ENCODE assay signal across 8 cellular contexts in the genomic region with DNA sequence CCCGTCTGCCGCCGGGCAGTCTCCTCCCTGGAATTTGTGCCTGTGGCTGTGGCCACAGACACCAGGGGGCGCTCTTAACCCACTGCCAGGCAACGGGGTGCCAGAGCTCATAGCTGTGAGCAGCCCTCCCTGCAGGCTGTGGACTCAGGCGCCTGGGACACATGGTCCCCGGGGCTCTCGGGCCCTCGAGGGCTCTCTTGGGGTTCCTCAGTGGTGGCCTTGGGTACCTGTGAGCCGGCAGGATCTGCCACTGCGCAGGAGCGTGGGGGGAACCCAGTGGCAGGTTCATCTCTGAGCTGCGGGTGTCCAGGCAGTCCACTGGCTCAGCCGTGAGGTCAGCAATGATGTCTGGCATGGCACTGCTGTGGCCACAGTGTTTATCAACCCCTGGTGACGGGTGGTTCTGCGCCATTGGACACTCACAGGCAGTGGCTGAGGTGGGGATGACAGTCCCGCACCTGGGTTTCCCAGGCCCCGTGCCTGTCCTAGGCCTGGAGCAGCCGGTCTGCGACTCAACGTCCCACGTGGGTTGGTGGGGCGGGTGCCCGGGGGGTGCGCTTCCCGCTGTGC. TPM values are rescaled to one million over a fixed set of nuclear protein-coding genes. Genes with fewer than 3 reads are reported as not detected.
DNase-seq lines count a peak whose midpoint lies in the region; ATAC-seq and TF ChIP-seq lines count a peak whose summit lies in the region.

No MANE protein-coding gene starts in this region.

- H3K4me3 ChIP-seq in gastroesophageal sphincter (no peak overlapping the region), psoas muscle (no peak overlapping the region), aorta (ENCODE audit: low read length in 2 of 2) (no peak overlapping the region)

- no peak for TF ChIP-seq POLR2A in gastroesophageal sphincter (IDR thresholded peaks at IDR 0.05)

- TF ChIP-seq CTCF in gastroesophageal sphincter (IDR thresholded peaks at IDR 0.05) = peak in 3 of 4 experiments; percentile 78 to 94 (median 83)
- peak; percentile 85 for TF ChIP-seq CTCF in psoas muscle (IDR thresholded peaks at IDR 0.05)

- DNase-seq in EH (ENCODE audit: low read depth) = peak; percentile 60
- peak; percentile 65 for DNase-seq in RKO (ENCODE audit: low spot score)
- DNase-seq in activated T-helper 1 cell treated with anti-CD3 and anti-CD28 coated beads, Interleukin-12 subunit alpha, Interleukin-12 subunit beta, Interleukin-2, Interleukin-4 antibody, amounts not matched to agents 30 ng/mL and 10 ng/mL and 1 ng/mL, durations not matched to agents 14 hours and 24 hours and 36 hours (ENCODE audit: low spot score) = peak; percentile 63
- DNase-seq in psoas muscle = peak; percentile 67 to 85
- peak; percentile 73 to 86 for DNase-seq in aorta

- TF ChIP-seq EP300 in gastroesophageal sphincter (IDR thresholded peaks at IDR 0.05) = no peak

- H3K4me3 Mint-ChIP-seq in activated T-helper 1 cell treated with anti-CD3 and anti-CD28 coated beads, Interleukin-12 subunit alpha, Interleukin-12 subunit beta, Interleukin-2, Interleukin-4 antibody, amounts not matched to agents 30 ng/mL and 10 ng/mL and 1 ng/mL, durations not matched to agents 14 hours and 24 hours and 36 hours = no peak overlapping the region

- peak; percentile 55 for ATAC-seq in HG02623 (IDR thresholded peaks at IDR 0.05; ENCODE audit: unreplicated experiment)
- peak; percentile 86 for ATAC-seq in gastroesophageal sphincter
- peak; percentile 83 to 91 (median 90) for ATAC-seq in psoas muscle
- peak; percentile 79 for ATAC-seq in aorta (ENCODE audit: low FRiP score)
- ATAC-seq in HG03565 (IDR thresholded peaks at IDR 0.05; ENCODE audit: unreplicated experiment) = no peak

- intact Hi-C loops in activated T-helper 1 cell treated with anti-CD3 and anti-CD28 coated beads, Interleukin-12 subunit alpha, Interleukin-12 subunit beta, Interleukin-2, Interleukin-4 antibody, amounts not matched to agents 30 ng/mL and 10 ng/mL and 1 ng/mL, durations not matched to agents 14 hours and 24 hours and 36 hours (cut with micrococcal nuclease) = loop anchor here (2.0 to 5.0 kb wide), 4 partner anchors 136 to 266 kb away; a partner anchor contains a TSS
- intact Hi-C loops in psoas muscle (cut with DNase I) = loop anchor here in 1 of 2 donors (5.0 kb wide), 2 partner anchors 189 to 244 kb away; a partner anchor contains a TSS
- intact Hi-C loops in aorta (cut with DNase I) = no loop called here

- H3K4me1 ChIP-seq in gastroesophageal sphincter (no peaks in the 10 kb centered on the region), psoas muscle (no peaks in the 10 kb centered on the region), aorta (ENCODE audit: control insufficient read depth in 1 of 2, insufficient read depth in 2 of 2, low read length in 2 of 2) (no peaks in the 10 kb centered on the region)

- H3K27ac Mint-ChIP-seq in activated T-helper 1 cell treated with anti-CD3 and anti-CD28 coated beads, Interleukin-12 subunit alpha, Interleukin-12 subunit beta, Interleukin-2, Interleukin-4 antibody, amounts not matched to agents 30 ng/mL and 10 ng/mL and 1 ng/mL, durations not matched to agents 14 hours and 24 hours and 36 hours = no peak overlapping the region

- H3K27ac ChIP-seq in gastroesophageal sphincter = no peak overlapping the region
- no peak overlapping the region for H3K27ac ChIP-seq in psoas muscle
- no peak overlapping the region for H3K27ac ChIP-seq in aorta (ENCODE audit: low read depth in 1 of 2, low read length in 2 of 2)

- H3K27me3 ChIP-seq in gastroesophageal sphincter = no peaks in the 10 kb centered on the region
- H3K27me3 ChIP-seq in psoas muscle (ENCODE audit: insufficient read depth in 3 of 3, low read length in 2 of 3) = no peaks in the 10 kb centered on the region
- H3K27me3 ChIP-seq in aorta (ENCODE audit: control insufficient read depth in 1 of 2, insufficient read depth in 2 of 2, low read length in 1 of 2) = no peaks in the 10 kb centered on the region

- no peaks in the 10 kb centered on the region for H3K27me3 Mint-ChIP-seq in activated T-helper 1 cell treated with anti-CD3 and anti-CD28 coated beads, Interleukin-12 subunit alpha, Interleukin-12 subunit beta, Interleukin-2, Interleukin-4 antibody, amounts not matched to agents 30 ng/mL and 10 ng/mL and 1 ng/mL, durations not matched to agents 14 hours and 24 hours and 36 hours (ENCODE audit: insufficient read depth)

- H3K36me3 Mint-ChIP-seq in activated T-helper 1 cell treated with anti-CD3 and anti-CD28 coated beads, Interleukin-12 subunit alpha, Interleukin-12 subunit beta, Interleukin-2, Interleukin-4 antibody, amounts not matched to agents 30 ng/mL and 10 ng/mL and 1 ng/mL, durations not matched to agents 14 hours and 24 hours and 36 hours (ENCODE audit: low read depth) = peaks cover 5% of the 10 kb centered on the region

- 90% methylated on average over 9 of the region's 26 CpGs; no CpG with 5 or more reads in 1 of the 2 donors for WGBS in gastroesophageal sphincter (ENCODE audit: low coverage in 1 of 2), 2 donors
- WGBS in psoas muscle, 3 donors = 69 to 72% (median 71%) methylated on average over 26 of the region's 26 CpGs
- 77 to 85% methylated on average over 25 to 26 of the region's 26 CpGs for WGBS in aorta, 2 donors

- H3K36me3 ChIP-seq in gastroesophageal sphincter = peaks cover 0 to 60% of the 10 kb centered on the region in 2 donors
- H3K36me3 ChIP-seq in psoas muscle (ENCODE audit: insufficient read depth in 1 of 2, low read depth in 1 of 2) = peaks cover 4 to 38% of the 10 kb centered on the region in 2 donors
- H3K36me3 ChIP-seq in aorta (ENCODE audit: control insufficient read depth in 1 of 2, insufficient read depth in 2 of 2, low read length in 1 of 2) = peaks cover 0 to 3% of the 10 kb centered on the region in 2 donors

- no peaks in the 10 kb centered on the region for H3K4me1 Mint-ChIP-seq in activated T-helper 1 cell treated with anti-CD3 and anti-CD28 coated beads, Interleukin-12 subunit alpha, Interleukin-12 subunit beta, Interleukin-2, Interleukin-4 antibody, amounts not matched to agents 30 ng/mL and 10 ng/mL and 1 ng/mL, durations not matched to agents 14 hours and 24 hours and 36 hours (ENCODE audit: low read depth)

- H3K9me3 ChIP-seq in gastroesophageal sphincter = no peaks in the 10 kb centered on the region
- H3K9me3 ChIP-seq in psoas muscle = no peaks in the 10 kb centered on the region
- no peaks in the 10 kb centered on the region for H3K9me3 ChIP-seq in aorta (ENCODE audit: control insufficient read depth, low read length)

- H3K9me3 Mint-ChIP-seq in activated T-helper 1 cell treated with anti-CD3 and anti-CD28 coated beads, Interleukin-12 subunit alpha, Interleukin-12 subunit beta, Interleukin-2, Interleukin-4 antibody, amounts not matched to agents 30 ng/mL and 10 ng/mL and 1 ng/mL, durations not matched to agents 14 hours and 24 hours and 36 hours = no peaks in the 10 kb centered on the region

RNA-seq across cellular contexts. Expression of a gene that starts 37.2 kb away (rescaled TPM):
- total RNA-seq in activated T-helper 1 cell treated with anti-CD3 and anti-CD28 coated beads, Interleukin-12 subunit alpha, Interleukin-12 subunit beta, Interleukin-2, Interleukin-4 antibody, amounts not matched to agents 30 ng/mL and 10 ng/mL and 1 ng/mL, durations not matched to agents 14 hours and 24 hours and 36 hours = 30.4 and 31.0 TPM in 2 replicates
- 10 to 100 TPM; 24.4 to 46.5 (median 40.7) TPM for total RNA-seq in gastroesophageal sphincter
- 10 to 100 TPM; 13.0 to 18.6 (median 15.3) TPM for total RNA-seq in psoas muscle
- polyA plus RNA-seq in psoas muscle = 10 to 100 TPM; 10.9 to 19.2 (median 11.3) TPM
- 10 to 100 TPM; 35.7 to 59.4 TPM for total RNA-seq in aorta
- 10 to 100 TPM; 17.7 to 38.3 TPM for polyA plus RNA-seq in aorta

RNA-seq across cellular contexts. Expression of a gene that starts 53.9 kb away (rescaled TPM):
- 0.81 and 0.88 TPM in 2 replicates for total RNA-seq in activated T-helper 1 cell treated with anti-CD3 and anti-CD28 coated beads, Interleukin-12 subunit alpha, Interleukin-12 subunit beta, Interleukin-2, Interleukin-4 antibody, amounts not matched to agents 30 ng/mL and 10 ng/mL and 1 ng/mL, durations not matched to agents 14 hours and 24 hours and 36 hours
- total RNA-seq in gastroesophageal sphincter (1 to 10 TPM; 5.2 to 8.7 (median 7.8) TPM), psoas muscle (1 to 10 TPM; 1.7 to 3.1 (median 3.0) TPM), aorta (10 to 100 TPM; 10.8 to 20.0 TPM)
- polyA plus RNA-seq in psoas muscle (1 to 10 TPM; 1.6 to 3.7 (median 1.9) TPM), aorta (10 to 100 TPM in 1 of 2 donors, 1 to 10 TPM in 1; 3.0 to 22.9 TPM)
